In genomic region chr5:172071244-172071875, GRCh38 we compare ENCODE assay signal across 23 cellular contexts.
DNase-seq lines count a peak whose midpoint lies in the region; ATAC-seq, FAIRE-seq and TF ChIP-seq lines count a peak whose summit lies in the region.
"Had no signal": no experiment of that assay in that cellular context is flagged by ENCODE, and none has a peak within 500 bp of the region (broad histone marks: within the 10 kb centered on the region; RNA-seq: fewer than 3 reads in every experiment).

No MANE protein-coding gene starts in this region.

- no peak overlapping the region for H3K18ac ChIP-seq in H1 (ENCODE audit: extremely low read depth, low read length)

- H3K4me2 ChIP-seq in H1 (ENCODE audit: insufficient read depth in 1 of 2, low read depth in 2 of 2, low read length in 2 of 2) = peak overlapping the region in 1 of 2 experiments; percentile 24; a peak in 1 of 4 replicates
- H3K4me2 ChIP-seq: hepatocyte had no signal

- H3K4me3 ChIP-seq in H1 (ENCODE audit: extremely low read depth in 1 of 4, insufficient read depth in 2 of 4, low read depth in 3 of 4, low read length in 4 of 4) = no peak overlapping the region
- H3K4me3 ChIP-seq in right atrium auricular region = no peak overlapping the region
- no peak overlapping the region for H3K4me3 ChIP-seq in ovary
- H3K4me3 ChIP-seq: HAP-1, hepatocyte, prostate gland had no signal

- H3K14ac ChIP-seq in H1 (ENCODE audit: insufficient read length) = no peak overlapping the region

- no peak overlapping the region for H2BK20ac ChIP-seq in H1 (ENCODE audit: low read length)

- H3K27ac Mint-ChIP-seq in activated CD8-positive, alpha-beta memory T cell treated with anti-CD3 and anti-CD28 coated beads, Interleukin-2, amount 10 ng/mL, durations not matched to agents 7 days and 5 days = peak overlapping the region; percentile 50
- H3K27ac Mint-ChIP-seq in T-helper 17 cell = peak overlapping the region; percentile 92
- H3K27ac Mint-ChIP-seq in osteocyte (ENCODE audit: unreplicated experiment) = peak overlapping the region; percentile 2

- CTCF ChIA-PET in activated CD8-positive, alpha-beta memory T cell treated with anti-CD3 and anti-CD28 coated beads, Interleukin-2, amount 10 ng/mL, durations not matched to agents 7 days and 5 days (lab: Charles Lee) = interaction anchor here (0.6 to 1.4 kb wide), 6 partner anchors 12 to 257 kb away, joined by 3 to 10 read pairs (median 4); partner anchors contain the start of gene STK10
- CTCF ChIA-PET in H1 (lab: Charles Lee; ENCODE audit: partially characterized antibody) = interaction anchor here (0.7 to 2.6 kb wide), 8 partner anchors 12 to 263 kb away, joined by 3 to 13 read pairs (median 4); no protein-coding TSS in a partner anchor

- H3K4me1 ChIP-seq in H1 (replicated peaks in 1 of 4; ENCODE audit: control insufficient read depth in 3 of 4, insufficient read depth in 4 of 4, low read length in 3 of 4) = peaks cover 0 to 5% (median 4%) of the 10 kb centered on the region in 4 experiments; a peak in 3 of 7 replicates
- H3K4me1 ChIP-seq in right atrium auricular region = no peaks in the 10 kb centered on the region
- H3K4me1 ChIP-seq in ovary (ENCODE audit: insufficient read depth) = no peaks in the 10 kb centered on the region
- H3K4me1 ChIP-seq: HAP-1, prostate gland had no signal

- TF ChIP-seq EP300 in H1 (IDR thresholded peaks at IDR 0.05; ENCODE audit: borderline replicate concordance in 1 of 2, low read depth in 2 of 2, low read length in 2 of 2) (peak in 1 of 2 experiments; percentile 48; a peak in 1 of 3 replicates), ovary (IDR thresholded peaks at IDR 0.05) (no peak)

- TF ChIP-seq POLR2A in H1 (IDR thresholded peaks at IDR 0.05; ENCODE audit: control extremely low read depth in 1 of 2, low read depth in 2 of 2, low read length in 2 of 2) (no peak), ovary (IDR thresholded peaks at IDR 0.05) (no peak)

- no peak for TF ChIP-seq RAD21 in H1 (IDR thresholded peaks at IDR 0.05 in 1 of 2, conservative IDR thresholded peaks at IDR 0.05 in 1 of 2; ENCODE audit: low read depth in 2 of 2, low read length in 2 of 2)

- H2BK15ac ChIP-seq in H1 (ENCODE audit: low read length) = no peak overlapping the region

- no peak overlapping the region for H2BK120ac ChIP-seq in H1 (replicated peaks; ENCODE audit: low read depth, low read length)

- no peaks in the 10 kb centered on the region for H3K23me2 ChIP-seq in H1 (ENCODE audit: low read depth, low read length)

- no peak for ATAC-seq in activated CD8-positive, alpha-beta memory T cell treated with anti-CD3 and anti-CD28 coated beads, Interleukin-2, amount 10 ng/mL, durations not matched to agents 7 days and 5 days
- ATAC-seq in T-helper 17 cell (no peak), GM21367 (IDR thresholded peaks at IDR 0.05; ENCODE audit: unreplicated experiment) (no peak)
- ATAC-seq: PC-3 had no signal

- H3K4ac ChIP-seq in H1 (replicated peaks; ENCODE audit: insufficient read length, low read depth, low read length) = no peak overlapping the region

- H2AK5ac ChIP-seq in H1 (ENCODE audit: low read depth, low read length) = no peak overlapping the region

- H3K23ac ChIP-seq in H1 (ENCODE audit: insufficient read length) = no peak overlapping the region

- 0 out of 2 replicates have a peak overlapping the region, but pooled peaks have one; percentile 26 for H2BK5ac ChIP-seq in H1 (ENCODE audit: low read depth, low read length)

- H3K79me1 ChIP-seq in H1 (ENCODE audit: low read depth, low read length) = no peaks in the 10 kb centered on the region

- H4K91ac ChIP-seq in H1 (replicated peaks; ENCODE audit: insufficient read length, low read length) = no peak overlapping the region

- H3K27me3 Mint-ChIP-seq in activated CD8-positive, alpha-beta memory T cell treated with anti-CD3 and anti-CD28 coated beads, Interleukin-2, amount 10 ng/mL, durations not matched to agents 7 days and 5 days = no peaks in the 10 kb centered on the region
- no peaks in the 10 kb centered on the region for H3K27me3 Mint-ChIP-seq in T-helper 17 cell
- no peaks in the 10 kb centered on the region for H3K27me3 Mint-ChIP-seq in osteocyte (ENCODE audit: unreplicated experiment)

- no peak overlapping the region for H2AFZ ChIP-seq in H1 (ENCODE audit: low read length)
- H2AFZ ChIP-seq: hepatocyte had no signal

- DNase-seq in activated CD8-positive, alpha-beta memory T cell treated with anti-CD3 and anti-CD28 coated beads, Interleukin-2, amount 10 ng/mL, durations not matched to agents 7 days and 5 days = no peak
- DNase-seq in activated CD8-positive, alpha-beta memory T cell treated with anti-CD3 and anti-CD28 coated beads, Interleukin-2, amount 50 U/mL, for 48 hours = no peak
- DNase-seq in T-helper 17 cell (no peak), H1 (ENCODE audit: low read depth in 1 of 2, low spot score in 2 of 2) (no peak), osteocyte (ENCODE audit: extremely low spot score, unreplicated experiment) (no peak), right atrium auricular region (ENCODE audit: low spot score) (no peak), ovary (no peak)
- DNase-seq: ACHN; activated CD4-positive, CD25-positive, alpha-beta regulatory T cell; activated CD8-positive, alpha-beta memory T cell treated with anti-CD3 and anti-CD28 coated beads, Interleukin-2, amount 50 U/mL, for 4 hours; cortex of kidney; NCI-H1436 treated with DMSO at 0.1 percent for 48 hours; PC-3; SIG-M5; small intestine; stimulated activated CD4-positive, alpha-beta T cell treated with anti-CD3 and anti-CD28 coated beads, Interleukin-2, amount 100 ng/mL, for 48 hours; T-helper 9 cell had no signal

- intact Hi-C loops in ovary (cut with DNase I) = no loop called here

- H3K56ac ChIP-seq in H1 (replicated peaks; ENCODE audit: insufficient read length, low read depth, low read length) = no peak overlapping the region

- no peak overlapping the region for H4K5ac ChIP-seq in H1 (ENCODE audit: insufficient read length, low read depth, low read length)

- POLR2A ChIA-PET in H1 (lab: Charles Lee; ENCODE audit: partially characterized antibody) = interaction anchor here (1.4 to 1.7 kb wide), 2 partner anchors 14 to 16 kb away, joined by 3 read pairs; no protein-coding TSS in a partner anchor

- H3K27me3 ChIP-seq in H1 (replicated peaks in 1 of 4; ENCODE audit: control insufficient read depth in 3 of 4, extremely low read depth in 1 of 4, insufficient read depth in 3 of 4, low read length in 3 of 4) (no peaks in the 10 kb centered on the region), right atrium auricular region (no peaks in the 10 kb centered on the region), ovary (no peaks in the 10 kb centered on the region)
- H3K27me3 ChIP-seq: hepatocyte had no signal

- H4K8ac ChIP-seq in H1 (ENCODE audit: extremely low read depth, insufficient read depth, low read length) = no peak overlapping the region

- H3K9me3 Mint-ChIP-seq in activated CD8-positive, alpha-beta memory T cell treated with anti-CD3 and anti-CD28 coated beads, Interleukin-2, amount 10 ng/mL, durations not matched to agents 7 days and 5 days (ENCODE audit: low read depth) = no peaks in the 10 kb centered on the region
- no peaks in the 10 kb centered on the region for H3K9me3 Mint-ChIP-seq in osteocyte (ENCODE audit: unreplicated experiment)

- H3K9ac ChIP-seq in H1 (replicated peaks in 1 of 4; ENCODE audit: extremely low read depth in 1 of 4, low read depth in 3 of 4, low read length in 3 of 4) = no peak overlapping the region; a peak in 1 of 7 replicates

- peak; percentile 63 for FAIRE-seq in H1 (lab: Jason Lieb, UNC)
- FAIRE-seq: GM12892, small intestine had no signal

- peaks cover 50% of the 10 kb centered on the region for H3K4me1 Mint-ChIP-seq in activated CD8-positive, alpha-beta memory T cell treated with anti-CD3 and anti-CD28 coated beads, Interleukin-2, amount 10 ng/mL, durations not matched to agents 7 days and 5 days
- peaks cover 44% of the 10 kb centered on the region for H3K4me1 Mint-ChIP-seq in T-helper 17 cell
- peaks cover 10% of the 10 kb centered on the region for H3K4me1 Mint-ChIP-seq in osteocyte (ENCODE audit: unreplicated experiment)

- H3K36me3 ChIP-seq in H1 (ENCODE audit: control insufficient read depth in 2 of 4, insufficient read depth in 4 of 4, low read length in 3 of 4) (no peaks in the 10 kb centered on the region), right atrium auricular region (no peaks in the 10 kb centered on the region), ovary (no peaks in the 10 kb centered on the region)
- H3K36me3 ChIP-seq: HAP-1, prostate gland had no signal

- H3K4me3 Mint-ChIP-seq in activated CD8-positive, alpha-beta memory T cell treated with anti-CD3 and anti-CD28 coated beads, Interleukin-2, amount 10 ng/mL, durations not matched to agents 7 days and 5 days = no peak overlapping the region
- peak overlapping the region; percentile 31 for H3K4me3 Mint-ChIP-seq in T-helper 17 cell
- no peak overlapping the region for H3K4me3 Mint-ChIP-seq in osteocyte (ENCODE audit: unreplicated experiment)

- no peaks in the 10 kb centered on the region for H4K20me1 ChIP-seq in H1 (replicated peaks in 1 of 2; ENCODE audit: control insufficient read depth in 1 of 2, insufficient read depth in 2 of 2, low read length in 2 of 2)

- peaks cover 54% of the 10 kb centered on the region for H3K36me3 Mint-ChIP-seq in activated CD8-positive, alpha-beta memory T cell treated with anti-CD3 and anti-CD28 coated beads, Interleukin-2, amount 10 ng/mL, durations not matched to agents 7 days and 5 days
- H3K36me3 Mint-ChIP-seq in T-helper 17 cell (ENCODE audit: low read depth) = peaks cover 4% of the 10 kb centered on the region
- H3K36me3 Mint-ChIP-seq in osteocyte (ENCODE audit: unreplicated experiment) = peaks cover 38% of the 10 kb centered on the region

- WGBS in H1 (ENCODE audit: extremely low coverage in 1 of 2, insufficient coverage in 1 of 2, insufficient read length in 1 of 2, insufficient replicate concordance in 2 of 2, low coverage in 1 of 2, low lambda C conversion rate in 2 of 2, missing lambda C conversion rate in 1 of 2), 2 experiments = 58% methylated on average over 3 of the region's 3 CpGs; no CpG with 5 or more reads in 1 of the 2 experiments
- 89 to 93% (median 90%) methylated on average over 3 of the region's 3 CpGs for WGBS in ovary, 3 donors

- no peak overlapping the region for H2BK12ac ChIP-seq in H1 (ENCODE audit: low read depth, low read length)

- no peaks in the 10 kb centered on the region for H3K79me2 ChIP-seq in H1 (ENCODE audit: control insufficient read depth in 1 of 2, insufficient read depth in 2 of 2, low read length in 2 of 2)
- H3K79me2 ChIP-seq: hepatocyte had no signal

- H3K9me3 ChIP-seq in T-helper 17 cell (ENCODE audit: control insufficient read depth, low read length, poor library complexity, severe bottlenecking) (no peaks in the 10 kb centered on the region), H1 (ENCODE audit: insufficient read depth in 2 of 2, low read depth in 1 of 2, low read length in 1 of 2) (no peaks in the 10 kb centered on the region), right atrium auricular region (no peaks in the 10 kb centered on the region), ovary (no peaks in the 10 kb centered on the region)
- H3K9me3 ChIP-seq: HAP-1, prostate gland had no signal

- TF ChIP-seq CTCF in H1 (IDR thresholded peaks at IDR 0.05; ENCODE audit: control extremely low read depth in 1 of 3, insufficient read depth in 1 of 3, low read depth in 1 of 3, low read length in 3 of 3) = no peak
- TF ChIP-seq CTCF in osteocyte (IDR thresholded peaks at IDR 0.05) = no peak
- TF ChIP-seq CTCF in right atrium auricular region (IDR thresholded peaks at IDR 0.05) = no peak
- no peak for TF ChIP-seq CTCF in ovary (IDR thresholded peaks at IDR 0.05)

- H3K27ac ChIP-seq in H1 (ENCODE audit: low read depth, low read length) (peak overlapping the region; percentile 41; the same call in 1 of the 2 replicates), right atrium auricular region (no peak overlapping the region), ovary (no peak overlapping the region)
- H3K27ac ChIP-seq: C4-2B, hepatocyte, prostate gland had no signal

Comparison
In these comparisons a context has a peak if more than half of its experiments do, and no peak if none do; other contexts are left out.
1. H3K27ac Mint-ChIP-seq: peak in every context shown above with its lines; median percentile 92 in T-helper 17 cell; 50 in activated CD8-positive, alpha-beta memory T cell treated with anti-CD3 and anti-CD28 coated beads, Interleukin-2, amount 10 ng/mL, durations not matched to agents 7 days and 5 days; 2 in osteocyte.